Comparison of ENCODE assay signal across 9 cellular contexts in the genomic region with DNA sequence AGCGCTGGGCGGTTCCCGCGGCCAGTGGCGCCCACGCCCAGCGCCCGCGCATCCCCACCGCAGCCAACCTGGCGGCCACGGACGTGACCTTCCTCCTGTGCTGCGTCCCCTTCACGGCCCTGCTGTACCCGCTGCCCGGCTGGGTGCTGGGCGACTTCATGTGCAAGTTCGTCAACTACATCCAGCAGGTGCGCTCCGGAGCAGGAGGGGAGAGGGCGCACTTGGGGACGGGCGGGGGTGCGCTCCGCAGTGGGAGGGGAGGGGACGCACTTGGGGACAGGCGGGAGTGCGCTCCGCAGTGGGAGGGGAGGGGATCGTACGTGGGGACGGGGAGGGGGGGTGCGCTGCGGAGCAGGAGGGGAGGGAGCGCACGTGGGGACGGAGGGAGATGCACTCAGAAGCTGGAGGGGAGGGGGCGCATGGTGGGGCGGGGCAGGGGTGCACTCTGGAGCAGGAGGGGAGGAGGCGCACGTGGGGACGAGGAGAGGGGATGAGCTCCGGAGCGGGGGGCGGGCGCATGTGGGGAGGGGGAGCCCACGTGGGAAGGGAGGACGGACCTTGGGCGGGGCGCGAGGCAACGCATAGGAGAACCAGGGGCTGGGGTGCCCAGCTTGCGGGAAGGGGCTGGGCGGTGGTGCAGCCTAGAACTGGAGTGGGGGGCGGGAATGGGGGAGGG. TPM values are rescaled to one million over a fixed set of nuclear protein-coding genes. Genes with fewer than 3 reads are reported as not detected.
A peak's percentile ranks its signal among the peaks of the same experiment; 100 is the strongest.
DNase-seq lines count a peak whose midpoint lies in the region; ATAC-seq and TF ChIP-seq lines count a peak whose summit lies in the region.
"Had no signal": no experiment of that assay in that cellular context is flagged by ENCODE, and none has a peak within 500 bp of the region (broad histone marks: within the 10 kb centered on the region; RNA-seq: fewer than 3 reads in every experiment).

No MANE protein-coding gene starts in this region.

- no TSS peak for BruUV-seq in Panc1 (replicated peaks; lab: Mats Ljungman, UMichigan)

- POLR2A ChIA-PET in Panc1 (lab: Charles Lee) = no interaction called here

- intact Hi-C loops in Panc1 (cut with micrococcal nuclease; ENCODE audit: unreplicated experiment) (loop anchor here (10.0 kb wide), 1 partner anchor 144 kb away; no protein-coding TSS in a partner anchor), vagina (cut with DNase I) (no loop called here)

- TF ChIP-seq CTCF in Panc1 (IDR thresholded peaks at IDR 0.05) = no peak
- TF ChIP-seq CTCF in vagina (IDR thresholded peaks at IDR 0.05) = no peak

- peak in 1 of 2 experiments; percentile 60 for DNase-seq in HAP-1 (ENCODE audit: low spot score in 2 of 2)
- no peak for DNase-seq in Panc1 (ENCODE audit: low read depth, low spot score)
- DNase-seq in vagina (ENCODE audit: extremely low spot score in 2 of 2) = no peak
- no peak for DNase-seq in NCI-H187 treated with DMSO at 0.1 percent for 48 hours (lab: John Stamatoyannopoulos, UW)
- DNase-seq: HFFc6, SJCRH30 had no signal

- no peaks in the 10 kb centered on the region for H3K36me3 ChIP-seq in HAP-1 (replicated peaks)
- no peaks in the 10 kb centered on the region for H3K36me3 ChIP-seq in Panc1 (ENCODE audit: control insufficient read depth, insufficient read depth, low read length)
- no peaks in the 10 kb centered on the region for H3K36me3 ChIP-seq in vagina
- H3K36me3 ChIP-seq: neutrophil, SJCRH30 had no signal

- TF ChIP-seq POLR2A in vagina (IDR thresholded peaks at IDR 0.05) = no peak

- H3K4me1 ChIP-seq in HAP-1 = peaks cover 14% of the 10 kb centered on the region
- peaks cover under 1% of the 10 kb centered on the region; the same call in 1 of the 2 replicates for H3K4me1 ChIP-seq in Panc1 (ENCODE audit: control insufficient read depth, insufficient read depth, low read length)
- peaks cover 39% of the 10 kb centered on the region for H3K4me1 ChIP-seq in vagina

- H3K9me3 ChIP-seq in HAP-1 = no peaks in the 10 kb centered on the region
- H3K9me3 ChIP-seq in Panc1 (ENCODE audit: control insufficient read depth, insufficient read depth, low read depth, low read length) = no peaks in the 10 kb centered on the region
- H3K9me3 ChIP-seq in iPS-18c (ENCODE audit: control insufficient read depth, insufficient read depth, low read length) = no peaks in the 10 kb centered on the region
- H3K9me3 ChIP-seq in vagina = no peaks in the 10 kb centered on the region
- H3K9me3 ChIP-seq: neutrophil, SJCRH30 had no signal

- no peaks in the 10 kb centered on the region for H3K27me3 ChIP-seq in HAP-1 (ENCODE audit: low read depth)
- H3K27me3 ChIP-seq in Panc1 (ENCODE audit: control insufficient read depth, insufficient read depth, low read length) = no peaks in the 10 kb centered on the region
- peaks cover 25% of the 10 kb centered on the region for H3K27me3 ChIP-seq in vagina

- in situ Hi-C loops in HAP-1 (cut with MboI; ENCODE audit: low sequenced_read_pairs) (no loop called here), Panc1 (cut with HindIII; ENCODE audit: low pct_unique_long_range_greater_than_20kb, low sequenced_read_pairs) (no loop called here)

- no peak for ATAC-seq in Panc1

- no peak overlapping the region for H3K27ac ChIP-seq in Panc1 (ENCODE audit: low read length)
- H3K27ac ChIP-seq in vagina = no peak overlapping the region
- H3K27ac ChIP-seq: SJCRH30 had no signal

- peak overlapping the region; percentile 44 for H3K4me3 ChIP-seq in HAP-1
- peak overlapping the region; percentile 31 to 45 for H3K4me3 ChIP-seq in Panc1 (ENCODE audit: low read depth in 2 of 2, low read length in 2 of 2)
- peak overlapping the region; percentile 63; the same call in 1 of the 2 replicates for H3K4me3 ChIP-seq in iPS-18c (ENCODE audit: insufficient read depth, low read depth, low read length)
- H3K4me3 ChIP-seq in vagina = no peak overlapping the region
- H3K4me3 ChIP-seq: SJCRH30 had no signal

- CTCF ChIA-PET in Panc1 (lab: Charles Lee) = interaction anchor here (0.6 to 0.7 kb wide), 3 partner anchors 52 to 348 kb away, joined by 3 to 4 read pairs (median 4); no protein-coding TSS in a partner anchor

RNA-seq across cellular contexts. Expression of gene KISS1R, which starts 1.5 kb away (rescaled TPM):
- total RNA-seq in Panc1 (2021; ENCODE audit: unreplicated experiment) (0.92 TPM), vagina (not detected)
- 6.5 TPM for polyA plus RNA-seq in Panc1 (2012; ENCODE audit: insufficient read length)
- total RNA-seq: fibroblast of villous mesenchyme, HFFc6 had no signal

RNA-seq across cellular contexts. Expression of gene R3HDM4, which starts 5.6 kb away (rescaled TPM):
- total RNA-seq in Panc1 (2021; ENCODE audit: unreplicated experiment) (43.5 TPM), vagina (41.3 TPM)
- 39.7 TPM for polyA plus RNA-seq in Panc1 (2012; ENCODE audit: insufficient read length)

RNA-seq across cellular contexts. Expression of gene ARID3A, which starts 7.2 kb away (rescaled TPM):
- total RNA-seq in Panc1 (2021; ENCODE audit: unreplicated experiment) (28.9 TPM), vagina (10.3 TPM)
- polyA plus RNA-seq in Panc1 (2012; ENCODE audit: insufficient read length) = 27.8 TPM

RNA-seq across cellular contexts. Expression of gene RNU6-9, which starts 25.3 kb away (rescaled TPM):
- total RNA-seq in Panc1 (2021; ENCODE audit: unreplicated experiment) (not detected), vagina (not detected)
- not detected for polyA plus RNA-seq in Panc1 (2012; ENCODE audit: insufficient read length)
- total RNA-seq: fibroblast of villous mesenchyme, HFFc6, SJCRH30 had no signal

RNA-seq across cellular contexts. Expression of gene MED16, which starts 25.6 kb away (rescaled TPM):
- total RNA-seq in Panc1 (2021; ENCODE audit: unreplicated experiment) = 39.5 TPM
- polyA plus RNA-seq in Panc1 (2012; ENCODE audit: insufficient read length) = 58.1 TPM
- 46.9 TPM for total RNA-seq in vagina

Comparison
In these comparisons a context has a peak if more than half of its experiments do, and no peak if none do; other contexts are left out.
1. H3K4me3 ChIP-seq: peak in HAP-1 (single experiment), Panc1 (2 of 2) and iPS-18c (single experiment); none in vagina (0 of 2).